In the genomic region with DNA sequence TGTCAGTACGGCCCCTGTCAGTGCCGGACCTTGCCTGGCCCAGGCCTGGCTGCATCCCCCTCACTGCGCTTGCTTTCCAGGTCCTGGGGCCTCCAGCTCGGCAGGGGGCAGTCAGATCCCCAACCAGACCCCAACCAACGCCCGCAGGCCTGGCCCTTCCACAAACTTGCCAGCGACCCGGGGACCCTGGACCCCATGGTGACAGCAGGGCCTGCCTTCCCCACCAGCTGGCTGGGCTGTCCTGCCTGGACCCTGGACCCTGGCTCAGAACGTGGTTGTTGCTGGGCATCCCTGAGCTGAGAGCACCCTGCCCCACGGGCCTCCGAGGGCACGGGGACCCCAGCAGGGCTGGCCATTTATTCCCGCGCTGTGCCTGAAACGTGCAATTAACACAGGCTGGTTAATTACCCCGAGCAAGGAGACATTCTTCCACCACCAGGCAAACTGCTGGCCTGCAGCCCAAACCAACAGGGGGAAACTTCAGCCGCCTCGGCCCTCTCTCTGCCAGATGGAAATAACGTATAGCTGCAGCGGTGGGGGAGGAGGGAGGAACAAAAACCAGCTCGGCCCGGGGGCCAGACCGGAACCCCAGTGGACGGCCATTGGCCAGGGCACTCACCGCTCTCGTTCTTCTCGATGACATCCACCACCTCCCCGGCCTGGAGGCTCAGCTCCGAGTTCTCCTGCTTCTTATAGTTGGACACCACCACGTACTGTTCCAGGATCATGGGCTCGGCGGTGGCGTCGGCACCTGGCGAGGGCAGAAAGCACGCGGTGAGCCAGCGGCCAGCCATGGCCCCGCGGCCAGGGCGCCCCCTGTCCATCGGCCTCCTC, we compare ENCODE assay signal across 8 cellular contexts.
DNase-seq lines count a peak whose midpoint lies in the region; ATAC-seq, FAIRE-seq and TF ChIP-seq lines count a peak whose summit lies in the region.

No MANE protein-coding gene starts in this region.

- H3K4me1 Mint-ChIP-seq in stimulated activated naive B cell treated with anti-CD40 and anti-IgM and Interleukin-4, amounts not matched to agents 10 μg/mL and 1 μg/mL and 100 μg/mL, for 72 hours = peaks cover 14 to 28% of the 10 kb centered on the region in 2 donors

- peak; percentile 77 for DNase-seq in DMS 273 (lab: John Stamatoyannopoulos, UW; ENCODE audit: unreplicated experiment)
- peak; percentile 51 for DNase-seq in KG1 (lab: John Stamatoyannopoulos, UW)
- DNase-seq in adrenal gland = peak in 5 of 7 donors; percentile 46 to 68 (median 50)
- peak; percentile 86 for DNase-seq in kidney
- DNase-seq in stimulated activated naive B cell treated with anti-CD40 and anti-IgM and Interleukin-4, amounts not matched to agents 10 μg/mL and 1 μg/mL and 100 μg/mL, for 72 hours = no peak

- H3K4me1 ChIP-seq in adrenal gland (replicated peaks in 1 of 2) (peaks cover 20 to 26% of the 10 kb centered on the region in 2 donors), kidney (ENCODE audit: control insufficient read depth in 1 of 2, insufficient read depth in 1 of 2, low read depth in 1 of 2, low read length in 2 of 2) (peaks cover 5 to 17% of the 10 kb centered on the region in 2 donors)

- H3K9me3 ChIP-seq in adrenal gland (replicated peaks in 1 of 3) (no peaks in the 10 kb centered on the region), kidney (ENCODE audit: control insufficient read depth in 1 of 2, low read length in 2 of 2) (no peaks in the 10 kb centered on the region)

- peaks cover 25 to 30% of the 10 kb centered on the region in 2 donors for H3K36me3 Mint-ChIP-seq in stimulated activated naive B cell treated with anti-CD40 and anti-IgM and Interleukin-4, amounts not matched to agents 10 μg/mL and 1 μg/mL and 100 μg/mL, for 72 hours

- H3K4me3 ChIP-seq in adrenal gland (peak overlapping the region; percentile 53 to 73 (median 54)), kidney (ENCODE audit: low read length in 2 of 2) (peak overlapping the region; percentile 80 to 84)

- no peak for FAIRE-seq in kidney (lab: Jason Lieb, UNC)

- peak overlapping the region; percentile 45 to 95 (median 85) for H3K27ac ChIP-seq in adrenal gland
- peak overlapping the region; percentile 89 to 92 for H3K27ac ChIP-seq in kidney (ENCODE audit: low read depth in 2 of 2, low read length in 2 of 2)

- peak; percentile 20 for ATAC-seq in GM21423 (IDR thresholded peaks at IDR 0.05; ENCODE audit: unreplicated experiment)
- ATAC-seq in stimulated activated naive B cell treated with anti-CD40 and anti-IgM and Interleukin-4, amounts not matched to agents 10 μg/mL and 1 μg/mL and 100 μg/mL, for 72 hours (replicated peaks) = peak; percentile 41 to 47
- ATAC-seq in HG03469 (IDR thresholded peaks at IDR 0.05; ENCODE audit: unreplicated experiment) = no peak
- no peak for ATAC-seq in GM19324 (IDR thresholded peaks at IDR 0.05; ENCODE audit: low FRiP score, unreplicated experiment)

- peaks cover 0 to 18% of the 10 kb centered on the region in 2 donors for H3K36me3 ChIP-seq in adrenal gland (replicated peaks in 1 of 2)
- H3K36me3 ChIP-seq in kidney (ENCODE audit: control insufficient read depth in 1 of 2, insufficient read depth in 2 of 2, low read length in 2 of 2) = no peaks in the 10 kb centered on the region

- TF ChIP-seq CTCF in adrenal gland (IDR thresholded peaks at IDR 0.05) (no peak), kidney (IDR thresholded peaks at IDR 0.05; ENCODE audit: borderline replicate concordance, extremely low read depth, insufficient read depth) (no peak)

- H3K27ac Mint-ChIP-seq in stimulated activated naive B cell treated with anti-CD40 and anti-IgM and Interleukin-4, amounts not matched to agents 10 μg/mL and 1 μg/mL and 100 μg/mL, for 72 hours = peak overlapping the region; percentile 92

- H3K9ac ChIP-seq in kidney (ENCODE audit: low read length in 2 of 2) = peak overlapping the region; percentile 80 to 90

- peak overlapping the region; percentile 93 to 96 for H3K4me3 Mint-ChIP-seq in stimulated activated naive B cell treated with anti-CD40 and anti-IgM and Interleukin-4, amounts not matched to agents 10 μg/mL and 1 μg/mL and 100 μg/mL, for 72 hours

- no peaks in the 10 kb centered on the region for H3K27me3 ChIP-seq in adrenal gland

- no peaks in the 10 kb centered on the region for H3K27me3 Mint-ChIP-seq in stimulated activated naive B cell treated with anti-CD40 and anti-IgM and Interleukin-4, amounts not matched to agents 10 μg/mL and 1 μg/mL and 100 μg/mL, for 72 hours

- intact Hi-C loops in adrenal gland (cut with DNase I) = no loop called here
- intact Hi-C loops in kidney (cut with DNase I) = no loop called here

- no peak for TF ChIP-seq POLR2A in adrenal gland (IDR thresholded peaks at IDR 0.05)

- WGBS in adrenal gland, 4 donors = 8 to 16% (median 10%) methylated on average over 8 to 42 of the region's 42 CpGs

- peaks cover 0 to 5% of the 10 kb centered on the region in 2 donors for H3K9me3 Mint-ChIP-seq in stimulated activated naive B cell treated with anti-CD40 and anti-IgM and Interleukin-4, amounts not matched to agents 10 μg/mL and 1 μg/mL and 100 μg/mL, for 72 hours

Comparison
In these comparisons a context has a peak if more than half of its experiments do, and no peak if none do; other contexts are left out.
1. ATAC-seq: peak in GM21423 (single experiment) and stimulated activated naive B cell treated with anti-CD40 and anti-IgM and Interleukin-4, amounts not matched to agents 10 μg/mL and 1 μg/mL and 100 μg/mL, for 72 hours (2 of 2); none in HG03469 (single experiment) and GM19324 (single experiment).